ENCODE assay signal across 23 cellular contexts in the genomic region with DNA sequence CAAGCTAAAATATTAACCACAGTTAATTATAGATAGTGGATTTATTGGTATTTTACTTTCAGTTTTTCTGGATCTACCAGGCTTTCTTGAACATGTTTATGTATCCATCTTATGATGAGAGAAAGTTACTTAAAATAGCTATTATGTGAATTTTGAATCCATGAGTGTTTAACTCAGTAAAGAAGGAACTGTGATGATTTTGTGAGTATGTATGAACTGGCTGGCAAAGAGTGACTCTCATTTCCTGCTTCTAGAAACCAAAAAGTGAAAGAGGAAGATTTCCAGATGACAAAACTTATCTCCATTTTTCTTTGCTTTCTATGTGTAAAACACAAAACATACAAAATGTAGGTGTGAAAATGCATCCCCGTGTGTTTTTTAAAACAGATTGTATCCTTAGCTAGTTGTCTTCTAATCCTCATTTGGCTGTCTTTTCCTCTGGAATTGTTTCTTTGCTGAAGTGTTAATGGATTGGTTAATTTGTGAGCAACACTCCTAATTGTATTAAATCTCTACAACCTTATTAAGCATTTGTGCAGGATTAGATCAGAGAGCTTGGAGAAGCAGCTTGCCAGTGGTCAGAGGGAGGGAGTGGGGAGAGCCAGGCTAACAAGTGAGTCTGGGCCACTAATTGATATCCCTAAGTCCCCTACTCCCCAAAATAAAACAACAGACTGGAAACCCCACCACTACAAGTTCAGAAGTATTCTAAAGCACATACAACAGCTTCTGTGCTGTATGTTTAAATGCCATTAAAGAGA. TPM values are rescaled to one million over a fixed set of nuclear protein-coding genes. Genes with fewer than 3 reads are reported as not detected.
DNase-seq lines count a peak whose midpoint lies in the region; ATAC-seq and TF ChIP-seq lines count a peak whose summit lies in the region.
"Had no signal": no experiment of that assay in that cellular context is flagged by ENCODE, and none has a peak within 500 bp of the region (broad histone marks: within the 10 kb centered on the region; RNA-seq: fewer than 3 reads in every experiment).

No MANE protein-coding gene starts in this region.

- intact Hi-C loops in dendritic cell treated with granulocyte-macrophage colony-stimulating factor and Interleukin-4, amounts not matched to agents 40 ng/mL and 50 ng/mL, for 4 days (cut with micrococcal nuclease) = no loop called here
- intact Hi-C loops in Right ventricle myocardium inferior (cut with DNase I) = no loop called here

- no peaks in the 10 kb centered on the region for H3K36me3 Mint-ChIP-seq in dendritic cell treated with granulocyte-macrophage colony-stimulating factor and Interleukin-4, amounts not matched to agents 40 ng/mL and 50 ng/mL, for 4 days (ENCODE audit: low read depth)
- H3K36me3 Mint-ChIP-seq: activated CD8-positive, alpha-beta memory T cell treated with anti-CD3 and anti-CD28 coated beads, Interleukin-2, amount 10 ng/mL, durations not matched to agents 7 days and 5 days; CD8-positive, alpha-beta memory T cell; stimulated activated memory B cell treated with anti-CD40 and anti-IgM and Interleukin-4, amounts not matched to agents 10 μg/mL and 1 μg/mL and 100 μg/mL, for 72 hours had no signal

- no peak overlapping the region for H3K4me3 Mint-ChIP-seq in dendritic cell treated with granulocyte-macrophage colony-stimulating factor and Interleukin-4, amounts not matched to agents 40 ng/mL and 50 ng/mL, for 4 days
- H3K4me3 Mint-ChIP-seq: activated CD8-positive, alpha-beta memory T cell treated with anti-CD3 and anti-CD28 coated beads, Interleukin-2, amount 10 ng/mL, durations not matched to agents 7 days and 5 days; stimulated activated memory B cell treated with anti-CD40 and anti-IgM and Interleukin-4, amounts not matched to agents 10 μg/mL and 1 μg/mL and 100 μg/mL, for 72 hours had no signal

- no peak overlapping the region for H3K27ac ChIP-seq in MM.1S (ENCODE audit: low read length)
- peak overlapping the region; percentile 62 for H3K27ac ChIP-seq in osteoblast (ENCODE audit: low read depth, low read length)
- H3K27ac ChIP-seq: foreskin keratinocyte, SK-N-MC had no signal

- no peak for ATAC-seq in Right ventricle myocardium inferior
- ATAC-seq: activated CD8-positive, alpha-beta memory T cell treated with anti-CD3 and anti-CD28 coated beads, Interleukin-2, amount 10 ng/mL, durations not matched to agents 7 days and 5 days; foreskin keratinocyte; HCT116; left colon; stimulated activated memory B cell treated with anti-CD40 and anti-IgM and Interleukin-4, amounts not matched to agents 10 μg/mL and 1 μg/mL and 100 μg/mL, for 72 hours had no signal

- H3K27me3 ChIP-seq in MM.1S (replicated peaks; ENCODE audit: insufficient read depth, low read length) (no peaks in the 10 kb centered on the region), osteoblast (ENCODE audit: insufficient read depth, low read length) (no peaks in the 10 kb centered on the region)
- H3K27me3 ChIP-seq: foreskin keratinocyte, thyroid gland had no signal

- H3F3A ChIP-seq in MM.1S (ENCODE audit: insufficient read depth, low read length) = no peaks in the 10 kb centered on the region

- no peaks in the 10 kb centered on the region for H3K9me3 Mint-ChIP-seq in dendritic cell treated with granulocyte-macrophage colony-stimulating factor and Interleukin-4, amounts not matched to agents 40 ng/mL and 50 ng/mL, for 4 days
- H3K9me3 Mint-ChIP-seq: stimulated activated memory B cell treated with anti-CD40 and anti-IgM and Interleukin-4, amounts not matched to agents 10 μg/mL and 1 μg/mL and 100 μg/mL, for 72 hours had no signal

- no peak overlapping the region for H3K9ac ChIP-seq in MM.1S (ENCODE audit: low read length)

- H3K4me3 ChIP-seq in MM.1S (ENCODE audit: low read length) = no peak overlapping the region
- peak overlapping the region; percentile 44 for H3K4me3 ChIP-seq in osteoblast (ENCODE audit: insufficient read depth, low read length)
- H3K4me3 ChIP-seq: SK-N-MC, thyroid gland had no signal

- no peak for TF ChIP-seq CTCF in MM.1S (IDR thresholded peaks at IDR 0.05; ENCODE audit: low read length)
- TF ChIP-seq CTCF in osteoblast (IDR thresholded peaks at IDR 0.05; ENCODE audit: extremely low read depth, low read depth, low read length) = no peak

- H3K4me2 ChIP-seq in MM.1S (ENCODE audit: low read depth, low read length) (peak overlapping the region; percentile 10; the same call in 1 of the 2 replicates), osteoblast (ENCODE audit: insufficient read depth, low read length) (peak overlapping the region; percentile 72)

- no peaks in the 10 kb centered on the region for H3K36me3 ChIP-seq in MM.1S (replicated peaks; ENCODE audit: insufficient read depth, low read length)
- H3K36me3 ChIP-seq in osteoblast (ENCODE audit: insufficient read depth, low read length) = no peaks in the 10 kb centered on the region
- H3K36me3 ChIP-seq: thyroid gland had no signal

- peaks cover 6% of the 10 kb centered on the region for H3K4me1 Mint-ChIP-seq in dendritic cell treated with granulocyte-macrophage colony-stimulating factor and Interleukin-4, amounts not matched to agents 40 ng/mL and 50 ng/mL, for 4 days (ENCODE audit: low read depth)
- H3K4me1 Mint-ChIP-seq: activated CD8-positive, alpha-beta memory T cell treated with anti-CD3 and anti-CD28 coated beads, Interleukin-2, amount 10 ng/mL, durations not matched to agents 7 days and 5 days; CD8-positive, alpha-beta memory T cell; stimulated activated memory B cell treated with anti-CD40 and anti-IgM and Interleukin-4, amounts not matched to agents 10 μg/mL and 1 μg/mL and 100 μg/mL, for 72 hours had no signal

- H3K27me3 Mint-ChIP-seq in dendritic cell treated with granulocyte-macrophage colony-stimulating factor and Interleukin-4, amounts not matched to agents 40 ng/mL and 50 ng/mL, for 4 days = no peaks in the 10 kb centered on the region
- H3K27me3 Mint-ChIP-seq: activated CD8-positive, alpha-beta memory T cell treated with anti-CD3 and anti-CD28 coated beads, Interleukin-2, amount 10 ng/mL, durations not matched to agents 7 days and 5 days; CD8-positive, alpha-beta memory T cell; stimulated activated memory B cell treated with anti-CD40 and anti-IgM and Interleukin-4, amounts not matched to agents 10 μg/mL and 1 μg/mL and 100 μg/mL, for 72 hours had no signal

- H3K79me2 ChIP-seq in MM.1S (ENCODE audit: low read length) = no peaks in the 10 kb centered on the region
- peaks cover 59% of the 10 kb centered on the region for H3K79me2 ChIP-seq in osteoblast (ENCODE audit: insufficient read depth, low read length)

- peak; percentile 17 for DNase-seq in CD1c-positive myeloid dendritic cell (ENCODE audit: extremely low spot score)
- no peak for DNase-seq in MM.1S
- peak; percentile 76 for DNase-seq in osteoblast (ENCODE audit: insufficient read length, low spot score, missing footprints)
- no peak for DNase-seq in Right ventricle myocardium inferior (ENCODE audit: missing footprints)
- no peak for DNase-seq in DMS53 treated with DMSO at 0.1 percent for 48 hours (lab: John Stamatoyannopoulos, UW; ENCODE audit: unreplicated experiment)
- no peak for DNase-seq in iPS-NIHi7 (ENCODE audit: extremely low spot score)
- DNase-seq in activated T-cell treated with anti-CD3 and anti-CD28 coated beads, Interleukin-2, amount 50 U/mL, for 48 hours = no peak
- DNase-seq: activated CD4-positive, alpha-beta T cell treated with anti-CD3 and anti-CD28 coated beads for 1 hour; activated CD8-positive, alpha-beta memory T cell treated with anti-CD3 and anti-CD28 coated beads, Interleukin-2, amount 10 ng/mL, durations not matched to agents 7 days and 5 days; activated effector memory CD4-positive, alpha-beta T cell treated with anti-CD3 and anti-CD28 coated beads, Interleukin-2, amount 50 U/mL, for 16 hours; amniotic stem cell; CD8-positive, alpha-beta memory T cell; foreskin keratinocyte; left colon; NCI-H1105; NCI-H2107; NCI-H69; stimulated activated CD4-positive, alpha-beta T cell treated with anti-CD3 and anti-CD28 coated beads, Interleukin-15, amount 100 ng/mL, for 24 hours; thyroid gland had no signal

- H4K20me1 ChIP-seq in MM.1S (ENCODE audit: insufficient read depth, low read length) (no peaks in the 10 kb centered on the region), osteoblast (ENCODE audit: insufficient read depth, low read length) (no peaks in the 10 kb centered on the region)

- peak overlapping the region; percentile 25 for H3K27ac Mint-ChIP-seq in dendritic cell treated with granulocyte-macrophage colony-stimulating factor and Interleukin-4, amounts not matched to agents 40 ng/mL and 50 ng/mL, for 4 days
- H3K27ac Mint-ChIP-seq: activated CD8-positive, alpha-beta memory T cell treated with anti-CD3 and anti-CD28 coated beads, Interleukin-2, amount 10 ng/mL, durations not matched to agents 7 days and 5 days; stimulated activated memory B cell treated with anti-CD40 and anti-IgM and Interleukin-4, amounts not matched to agents 10 μg/mL and 1 μg/mL and 100 μg/mL, for 72 hours had no signal

- 0 out of 2 replicates have a peak, but pooled peaks cover 8% of the 10 kb centered on the region for H3K4me1 ChIP-seq in MM.1S (ENCODE audit: low read length)
- peaks cover 9% of the 10 kb centered on the region for H3K4me1 ChIP-seq in osteoblast (ENCODE audit: insufficient read depth, low read length)
- H3K4me1 ChIP-seq: foreskin keratinocyte had no signal

- no peak overlapping the region for H2AFZ ChIP-seq in MM.1S (ENCODE audit: low read length)
- peak overlapping the region; percentile 75 for H2AFZ ChIP-seq in osteoblast (ENCODE audit: low read length)

- H3K9me2 ChIP-seq in MM.1S (replicated peaks; ENCODE audit: insufficient read depth, low read length) = no peaks in the 10 kb centered on the region

- H3K9me3 ChIP-seq in MM.1S (replicated peaks; ENCODE audit: insufficient read depth, low read length) (no peaks in the 10 kb centered on the region), osteoblast (ENCODE audit: low read depth, low read length) (no peaks in the 10 kb centered on the region)
- H3K9me3 ChIP-seq: thyroid gland had no signal

RNA-seq across cellular contexts. Expression of gene PTPRM, which starts 23.9 kb away (rescaled TPM):
- total RNA-seq in osteoblast = 84.7 and 89.3 TPM in 2 replicates
- 102 TPM for total RNA-seq in Right ventricle myocardium inferior

Comparison
In these comparisons a context has a peak if more than half of its experiments do, and no peak if none do; other contexts are left out.
1. DNase-seq: peak in CD1c-positive myeloid dendritic cell (single experiment) and osteoblast (single experiment); none in MM.1S (single experiment), Right ventricle myocardium inferior (single experiment), DMS53 treated with DMSO at 0.1 percent for 48 hours (single experiment), iPS-NIHi7 (single experiment) and activated T-cell treated with anti-CD3 and anti-CD28 coated beads, Interleukin-2, amount 50 U/mL, for 48 hours (0 of 2).